Comparison of ENCODE assay signal across 1 cellular context in the genomic region with DNA sequence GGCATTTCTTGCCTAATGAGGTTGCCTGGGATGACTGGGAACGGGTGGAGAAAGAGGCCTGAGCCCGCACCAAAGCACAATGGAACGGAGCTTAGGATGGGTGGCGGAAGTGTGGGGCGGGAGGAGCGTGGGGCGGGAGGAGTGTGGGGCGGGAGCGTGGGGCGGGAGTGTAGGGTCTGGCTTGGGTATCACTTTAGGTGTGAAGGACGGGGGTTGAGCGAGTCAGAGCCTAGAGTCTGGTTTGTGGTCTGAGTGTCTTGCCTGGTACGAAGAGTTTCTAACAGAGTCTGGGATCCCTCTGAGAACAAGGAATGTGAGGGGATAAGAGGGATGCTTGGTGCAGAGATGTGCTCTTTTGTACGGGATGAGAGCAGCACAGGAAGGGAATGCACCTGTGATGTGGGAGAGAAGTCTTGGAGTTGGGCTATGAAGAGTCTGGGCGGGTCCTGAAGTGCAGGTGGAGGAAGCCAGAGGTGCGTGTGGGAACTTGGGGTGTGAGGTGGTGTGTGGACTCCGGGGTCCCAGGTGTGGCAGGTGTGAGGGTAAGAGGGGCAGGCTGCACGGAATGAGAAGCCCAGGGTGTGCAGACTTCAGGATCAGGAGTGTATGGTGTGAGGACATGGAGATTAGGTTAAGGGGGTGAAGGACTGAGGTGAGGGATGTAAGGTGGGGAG.
TF ChIP-seq lines count a peak whose summit lies in the region.

No MANE protein-coding gene starts in this region.

TF ChIP-seq in SK-N-SH treated with all-trans-retinoic acid at 6 μM for 48 hours, 23 proteins besides CTCF, POLR2A, EP300 and RAD21 (continued from another document):
- TF ChIP-seq, protein P1, sequence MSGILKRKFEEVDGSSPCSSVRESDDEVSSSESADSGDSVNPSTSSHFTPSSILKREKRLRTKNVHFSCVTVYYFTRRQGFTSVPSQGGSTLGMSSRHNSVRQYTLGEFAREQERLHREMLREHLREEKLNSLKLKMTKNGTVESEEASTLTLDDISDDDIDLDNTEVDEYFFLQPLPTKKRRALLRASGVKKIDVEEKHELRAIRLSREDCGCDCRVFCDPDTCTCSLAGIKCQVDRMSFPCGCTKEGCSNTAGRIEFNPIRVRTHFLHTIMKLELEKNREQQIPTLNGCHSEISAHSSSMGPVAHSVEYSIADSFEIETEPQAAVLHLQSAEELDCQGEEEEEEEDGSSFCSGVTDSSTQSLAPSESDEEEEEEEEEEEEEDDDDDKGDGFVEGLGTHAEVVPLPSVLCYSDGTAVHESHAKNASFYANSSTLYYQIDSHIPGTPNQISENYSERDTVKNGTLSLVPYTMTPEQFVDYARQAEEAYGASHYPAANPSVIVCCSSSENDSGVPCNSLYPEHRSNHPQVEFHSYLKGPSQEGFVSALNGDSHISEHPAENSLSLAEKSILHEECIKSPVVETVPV (CRISPR knock-in tag; IDR thresholded peaks at IDR 0.05) = no peak
